1 cellular context compared by ENCODE assay signal in the genomic region with DNA sequence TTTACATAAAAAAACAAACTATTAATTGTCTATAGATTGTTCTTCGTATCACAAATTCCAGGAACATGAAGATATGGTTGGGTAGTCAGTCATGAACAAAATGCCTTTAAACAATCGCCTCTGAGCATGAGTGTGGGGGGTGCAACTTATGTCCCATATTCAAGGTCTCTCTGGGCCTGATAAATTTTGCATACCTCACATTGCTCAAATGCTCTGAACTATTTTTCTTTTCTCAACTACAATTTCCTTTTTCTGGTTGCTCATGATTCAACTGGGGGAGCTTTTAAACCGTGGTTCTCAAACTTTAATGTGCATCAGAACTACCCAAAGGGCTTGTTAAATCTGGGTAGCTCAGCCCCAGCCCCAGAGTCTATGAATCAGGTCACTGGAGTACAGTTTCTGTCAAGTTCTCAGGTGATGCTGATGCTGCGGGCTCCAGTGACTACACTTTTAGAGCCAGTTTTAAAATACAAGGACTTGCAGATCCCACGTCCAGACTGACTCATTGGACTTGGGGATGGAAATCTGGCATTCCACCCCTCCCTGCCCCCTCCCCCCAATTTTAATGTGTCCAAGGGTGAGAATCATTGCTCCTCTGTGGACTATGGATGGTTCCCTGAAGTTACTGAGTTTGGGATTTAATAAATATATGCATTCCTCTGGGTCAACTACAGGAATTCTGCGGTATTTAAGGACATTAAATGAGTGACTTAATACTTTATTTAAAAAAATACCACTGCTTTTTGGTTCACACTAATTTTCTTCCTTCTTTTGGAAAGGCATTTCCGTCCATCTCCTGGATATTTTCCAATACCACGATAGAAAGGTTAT.
TF ChIP-seq lines count a peak whose summit lies in the region.

No MANE protein-coding gene starts in this region.

TF ChIP-seq in SK-N-SH treated with all-trans-retinoic acid at 6 μM for 48 hours, 23 proteins besides CTCF, POLR2A, EP300 and RAD21 (continued from another document):
- TF ChIP-seq TOX (CRISPR knock-in tag; IDR thresholded peaks at IDR 0.05; ENCODE audit: borderline replicate concordance), result no peak
- TF ChIP-seq, protein P1, sequence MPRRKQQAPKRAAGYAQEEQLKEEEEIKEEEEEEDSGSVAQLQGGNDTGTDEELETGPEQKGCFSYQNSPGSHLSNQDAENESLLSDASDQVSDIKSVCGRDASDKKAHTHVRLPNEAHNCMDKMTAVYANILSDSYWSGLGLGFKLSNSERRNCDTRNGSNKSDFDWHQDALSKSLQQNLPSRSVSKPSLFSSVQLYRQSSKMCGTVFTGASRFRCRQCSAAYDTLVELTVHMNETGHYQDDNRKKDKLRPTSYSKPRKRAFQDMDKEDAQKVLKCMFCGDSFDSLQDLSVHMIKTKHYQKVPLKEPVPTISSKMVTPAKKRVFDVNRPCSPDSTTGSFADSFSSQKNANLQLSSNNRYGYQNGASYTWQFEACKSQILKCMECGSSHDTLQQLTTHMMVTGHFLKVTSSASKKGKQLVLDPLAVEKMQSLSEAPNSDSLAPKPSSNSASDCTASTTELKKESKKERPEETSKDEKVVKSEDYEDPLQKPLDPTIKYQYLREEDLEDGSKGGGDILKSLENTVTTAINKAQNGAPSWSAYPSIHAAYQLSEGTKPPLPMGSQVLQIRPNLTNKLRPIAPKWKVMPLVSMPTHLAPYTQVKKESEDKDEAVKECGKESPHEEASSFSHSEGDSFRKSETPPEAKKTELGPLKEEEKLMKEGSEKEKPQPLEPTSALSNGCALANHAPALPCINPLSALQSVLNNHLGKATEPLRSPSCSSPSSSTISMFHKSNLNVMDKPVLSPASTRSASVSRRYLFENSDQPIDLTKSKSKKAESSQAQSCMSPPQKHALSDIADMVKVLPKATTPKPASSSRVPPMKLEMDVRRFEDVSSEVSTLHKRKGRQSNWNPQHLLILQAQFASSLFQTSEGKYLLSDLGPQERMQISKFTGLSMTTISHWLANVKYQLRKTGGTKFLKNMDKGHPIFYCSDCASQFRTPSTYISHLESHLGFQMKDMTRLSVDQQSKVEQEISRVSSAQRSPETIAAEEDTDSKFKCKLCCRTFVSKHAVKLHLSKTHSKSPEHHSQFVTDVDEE (CRISPR knock-in tag; IDR thresholded peaks at IDR 0.05), result no peak
- TF ChIP-seq ISL1 (CRISPR knock-in tag; IDR thresholded peaks at IDR 0.05), result no peak
- no peak for TF ChIP-seq ESRRG (CRISPR knock-in tag; IDR thresholded peaks at IDR 0.05)
- no peak for TF ChIP-seq ZFP3 (CRISPR knock-in tag; IDR thresholded peaks at IDR 0.05)
- TF ChIP-seq BACH2 (CRISPR knock-in tag; IDR thresholded peaks at IDR 0.05; ENCODE audit: borderline replicate concordance), result no peak
- no peak for TF ChIP-seq TCF4 (CRISPR knock-in tag; IDR thresholded peaks at IDR 0.05; ENCODE audit: borderline replicate concordance)
- no peak for TF ChIP-seq OSR1 (CRISPR knock-in tag; IDR thresholded peaks at IDR 0.05)
- no peak for TF ChIP-seq GLIS3 (CRISPR knock-in tag; IDR thresholded peaks at IDR 0.05)
- no peak for TF ChIP-seq SNAI2 (CRISPR knock-in tag; IDR thresholded peaks at IDR 0.05)
- TF ChIP-seq, protein P2, sequence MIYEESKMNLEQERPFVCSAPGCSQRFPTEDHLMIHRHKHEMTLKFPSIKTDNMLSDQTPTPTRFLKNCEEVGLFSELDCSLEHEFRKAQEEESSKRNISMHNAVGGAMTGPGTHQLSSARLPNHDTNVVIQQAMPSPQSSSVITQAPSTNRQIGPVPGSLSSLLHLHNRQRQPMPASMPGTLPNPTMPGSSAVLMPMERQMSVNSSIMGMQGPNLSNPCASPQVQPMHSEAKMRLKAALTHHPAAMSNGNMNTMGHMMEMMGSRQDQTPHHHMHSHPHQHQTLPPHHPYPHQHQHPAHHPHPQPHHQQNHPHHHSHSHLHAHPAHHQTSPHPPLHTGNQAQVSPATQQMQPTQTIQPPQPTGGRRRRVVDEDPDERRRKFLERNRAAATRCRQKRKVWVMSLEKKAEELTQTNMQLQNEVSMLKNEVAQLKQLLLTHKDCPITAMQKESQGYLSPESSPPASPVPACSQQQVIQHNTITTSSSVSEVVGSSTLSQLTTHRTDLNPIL (CRISPR knock-in tag; IDR thresholded peaks at IDR 0.05; ENCODE audit: low read depth), result no peak
- TF ChIP-seq ZC3H10 (CRISPR knock-in tag; IDR thresholded peaks at IDR 0.05), result no peak
